ENCODE assay signal across 8 cellular contexts in genomic region chr5:179906795-179907569, GRCh38. TPM values are rescaled to one million over a fixed set of nuclear protein-coding genes. Genes with fewer than 3 reads are reported as not detected.
DNase-seq lines count a peak whose midpoint lies in the region; ATAC-seq, FAIRE-seq and TF ChIP-seq lines count a peak whose summit lies in the region.

No MANE protein-coding gene starts in this region.

- H3K9me3 ChIP-seq in T-helper 17 cell (ENCODE audit: control insufficient read depth, low read length, poor library complexity, severe bottlenecking) (no peaks in the 10 kb centered on the region), lung (ENCODE audit: control insufficient read depth in 2 of 2, insufficient read depth in 1 of 2, low read length in 1 of 2) (no peaks in the 10 kb centered on the region), stomach smooth muscle (ENCODE audit: control insufficient read depth in 2 of 2, low read length in 2 of 2) (no peaks in the 10 kb centered on the region)

- DNase-seq in GM12892 (ENCODE audit: insufficient read length) (no peak), T-helper 17 cell (no peak), coronary artery (ENCODE audit: low spot score) (no peak), lung (ENCODE audit: low spot score) (no peak), GM13976 (ENCODE audit: low spot score) (no peak)

- peak overlapping the region; percentile 58 to 92 for H3K27ac ChIP-seq in coronary artery
- peak overlapping the region in 1 of 2 donors; percentile 71 for H3K27ac ChIP-seq in lung (ENCODE audit: low read depth in 1 of 2, low read length in 1 of 2)
- no peak overlapping the region for H3K27ac ChIP-seq in stomach smooth muscle (ENCODE audit: low read length)

- no peaks in the 10 kb centered on the region for H3K27me3 Mint-ChIP-seq in T-helper 17 cell

- H3K4me3 ChIP-seq in coronary artery (peak overlapping the region; percentile 87), lung (peak overlapping the region; percentile 74), stomach smooth muscle (ENCODE audit: low read length in 2 of 2) (peak overlapping the region; percentile 52 to 76)

- H3K4me3 Mint-ChIP-seq in T-helper 17 cell: peak overlapping the region; percentile 88

- no peaks in the 10 kb centered on the region for H3K27me3 ChIP-seq in lung (ENCODE audit: control insufficient read depth, insufficient read depth)
- H3K27me3 ChIP-seq in stomach smooth muscle (ENCODE audit: control insufficient read depth in 1 of 2, insufficient read depth in 2 of 2, low read length in 2 of 2): no peaks in the 10 kb centered on the region

- TF ChIP-seq POLR2A in GM12892 (IDR thresholded peaks at IDR 0.05; ENCODE audit: low read depth, low read length): no peak

- H3K36me3 ChIP-seq in lung (ENCODE audit: control insufficient read depth in 2 of 2, insufficient read depth in 2 of 2, low read length in 2 of 2): peaks cover 0 to 18% of the 10 kb centered on the region in 2 donors
- H3K36me3 ChIP-seq in stomach smooth muscle (ENCODE audit: control insufficient read depth in 2 of 2, insufficient read depth in 2 of 2, low read length in 2 of 2): peaks cover 13 to 17% of the 10 kb centered on the region in 2 donors

- in situ Hi-C loops in GM13976 (cut with MboI; ENCODE audit: low sequenced_read_pairs, unreplicated experiment): no loop called here

- peaks cover 9% of the 10 kb centered on the region for H3K4me1 Mint-ChIP-seq in T-helper 17 cell

- no peak for TF ChIP-seq CTCF in coronary artery (IDR thresholded peaks at IDR 0.05)
- no peak for TF ChIP-seq CTCF in lung (IDR thresholded peaks at IDR 0.05; ENCODE audit: control extremely low read depth, extremely low read depth)
- no peak for TF ChIP-seq CTCF in GM13976 (IDR thresholded peaks at IDR 0.05; ENCODE audit: borderline replicate concordance, control extremely low read depth, extremely low read depth, insufficient read depth, missing control alignments)

- ATAC-seq in HG03025 (IDR thresholded peaks at IDR 0.05; ENCODE audit: low FRiP score, unreplicated experiment) (peak; percentile 22), T-helper 17 cell (peak; percentile 21), lung (ENCODE audit: insufficient read depth, low FRiP score) (no peak), GM21367 (IDR thresholded peaks at IDR 0.05; ENCODE audit: unreplicated experiment) (no peak)

- H3K36me3 Mint-ChIP-seq in T-helper 17 cell (ENCODE audit: low read depth): no peaks in the 10 kb centered on the region

- H3K9ac ChIP-seq in stomach smooth muscle (ENCODE audit: low read length in 2 of 2): peak overlapping the region; percentile 69 to 73

- 12 to 15% methylated on average over 52 to 54 of the region's 54 CpGs for WGBS in lung, 2 donors

- no peak overlapping the region for H3K27ac Mint-ChIP-seq in T-helper 17 cell

- peak; percentile 67 for FAIRE-seq in GM12892 (lab: Jason Lieb, UNC)

- H3K4me1 ChIP-seq in lung (ENCODE audit: control insufficient read depth in 2 of 2, insufficient read depth in 2 of 2, low read length in 2 of 2): peaks cover 0 to 17% of the 10 kb centered on the region in 2 donors
- peaks cover 17% of the 10 kb centered on the region for H3K4me1 ChIP-seq in stomach smooth muscle (ENCODE audit: control insufficient read depth, insufficient read depth, low read length)

RNA-seq across cellular contexts. Expression of gene TBC1D9B, which starts 0.7 kb away (rescaled TPM):
- 35.9 TPM for polyA plus RNA-seq in GM12892 (2012; ENCODE audit: missing spikeins)
- total RNA-seq in T-helper 17 cell: 10 to 100 TPM; 61.6 to 74.1 TPM
- 100 to 1,000 TPM in 1 of 2 donors, 10 to 100 TPM in 1; 68.3 to 129 TPM for total RNA-seq in lung
- polyA plus RNA-seq in lung: 10 to 100 TPM; 55.9 to 64.8 TPM

RNA-seq across cellular contexts. Expression of gene MRNIP, which starts 48.4 kb away (rescaled TPM):
- polyA plus RNA-seq in GM12892 (2012; ENCODE audit: missing spikeins): 23.3 TPM
- total RNA-seq in T-helper 17 cell (10 to 100 TPM; 32.5 to 36.8 TPM), lung (10 to 100 TPM; 29.5 to 51.0 TPM)
- polyA plus RNA-seq in lung: 10 to 100 TPM; 15.4 to 41.2 TPM

Comparison
In these comparisons a context has a peak if more than half of its experiments do, and no peak if none do; other contexts are left out.
1. ATAC-seq: peak in HG03025 (single experiment) and T-helper 17 cell (single experiment); none in lung (single experiment) and GM21367 (single experiment).
2. Peak in every context shown above with its lines, with median percentiles within 50 percentile points of each other: H3K4me3 ChIP-seq.